Comparison of ENCODE assay signal across 24 cellular contexts in genomic region chr6:6224933-6225486, GRCh38.
DNase-seq lines count a peak whose midpoint lies in the region; ATAC-seq, FAIRE-seq and TF ChIP-seq lines count a peak whose summit lies in the region.
"Had no signal": no experiment of that assay in that cellular context is flagged by ENCODE, and none has a peak within 500 bp of the region (broad histone marks: within the 10 kb centered on the region; RNA-seq: fewer than 3 reads in every experiment).

No MANE protein-coding gene starts in this region.

- POLR2A ChIA-PET in HepG2 (lab: Yijun Ruan, JAX) = no interaction called here

- peak; percentile 80 for ATAC-seq in HepG2
- ATAC-seq in right lobe of liver = no peak
- no peak for ATAC-seq in HG02852 (IDR thresholded peaks at IDR 0.05; ENCODE audit: unreplicated experiment)
- ATAC-seq: activated CD4-positive, alpha-beta T cell treated with anti-CD3 and anti-CD28 coated beads for 36 hours; gastrocnemius medialis had no signal

- in situ Hi-C loops in HepG2 (cut with HindIII; ENCODE audit: extremely low pct_ligation_motif_present, low pct_unique_long_range_greater_than_20kb) (loop anchor here (5.0 kb wide), 1 partner anchor 322 kb away; no protein-coding TSS in a partner anchor), SK-MEL-5 (cut with HindIII; ENCODE audit: low pct_unique_long_range_greater_than_20kb, low sequenced_read_pairs) (no loop called here)

- H3K27me3 ChIP-seq in HepG2 (ENCODE audit: control insufficient read depth in 1 of 2, insufficient read depth in 2 of 2, low read length in 2 of 2) = 0 out of 5 replicates have a peak, but pooled peaks cover 0 to 4% of the 10 kb centered on the region in 2 experiments
- H3K27me3 ChIP-seq in right lobe of liver = no peaks in the 10 kb centered on the region
- H3K27me3 ChIP-seq in left ventricle myocardium inferior (ENCODE audit: low read depth) = peaks cover 18% of the 10 kb centered on the region
- peaks cover 0 to 2% (median 0%) of the 10 kb centered on the region in 4 donors for H3K27me3 ChIP-seq in esophagus squamous epithelium
- H3K27me3 ChIP-seq: esophagus muscularis mucosa, gastrocnemius medialis, vagina had no signal

- no peak overlapping the region for H3K4me2 ChIP-seq in HepG2 (ENCODE audit: low read depth, low read length)

- FAIRE-seq in HepG2 (lab: Jason Lieb, UNC) (peak; percentile 58), frontal cortex (lab: Jason Lieb, UNC) (no peak)

- CTCF ChIA-PET in HepG2 (lab: Yijun Ruan, JAX; ENCODE audit: low intra/inter-chr PET ratio, low total read pairs) = no interaction called here

- no peak overlapping the region for H3K9ac ChIP-seq in HepG2 (ENCODE audit: insufficient read depth, low read depth, low read length)

- no peaks in the 10 kb centered on the region for H3K36me3 ChIP-seq in HepG2 (replicated peaks in 1 of 2; ENCODE audit: control insufficient read depth in 1 of 2, insufficient read depth in 2 of 2, low read length in 2 of 2)
- no peaks in the 10 kb centered on the region for H3K36me3 ChIP-seq in right lobe of liver
- H3K36me3 ChIP-seq in left ventricle myocardium inferior = no peaks in the 10 kb centered on the region
- no peaks in the 10 kb centered on the region for H3K36me3 ChIP-seq in esophagus squamous epithelium
- H3K36me3 ChIP-seq: esophagus muscularis mucosa, gastrocnemius medialis, thoracic aorta, vagina had no signal

- peak; percentile 31 for DNase-seq in HepG2 (ENCODE audit: low spot score)
- no peak for DNase-seq in right lobe of liver
- DNase-seq in NCI-H2171 treated with DMSO at 0.1 percent for 48 hours (lab: John Stamatoyannopoulos, UW) = peak; percentile 24
- DNase-seq in SK-MEL-5 (ENCODE audit: low read depth, low spot score) = peak; percentile 71
- DNase-seq in left ventricle myocardium inferior = no peak
- DNase-seq in frontal cortex (ENCODE audit: low spot score in 2 of 2) = no peak
- no peak for DNase-seq in esophagus squamous epithelium (lab: John Stamatoyannopoulos, UW)
- DNase-seq: activated CD4-positive, alpha-beta T cell treated with anti-CD3 and anti-CD28 coated beads for 36 hours; activated gamma-delta T cell treated with Interleukin-2 at 50 U/mL for 16 hours; activated T-cell treated with anti-CD3 and anti-CD28 coated beads, Interleukin-2, amount 50 U/mL, for 1 hour; central memory CD4-positive, alpha-beta T cell; DMS79; endodermal cell; gastrocnemius medialis; HFFc6; NCI-H1092; NCI-H510A; nephron progenitor cell had no signal

- TF ChIP-seq CTCF in HepG2 (CRISPR knock-in tag; IDR thresholded peaks at IDR 0.05) = peak; percentile 65
- TF ChIP-seq CTCF in right lobe of liver (IDR thresholded peaks at IDR 0.05) = no peak
- no peak for TF ChIP-seq CTCF in left ventricle myocardium inferior (IDR thresholded peaks at IDR 0.05; ENCODE audit: borderline replicate concordance)
- TF ChIP-seq CTCF in esophagus squamous epithelium (IDR thresholded peaks at IDR 0.05) = no peak

- WGBS in HepG2 (ENCODE audit: low lambda C conversion rate) = 29% methylated on average over 6 of the region's 6 CpGs
- 78% methylated on average over 6 of the region's 6 CpGs for WGBS in right lobe of liver (ENCODE audit: insufficient coverage, low coverage, low lambda C conversion rate, missing lambda C conversion rate)
- 86 to 92% methylated on average over 6 of the region's 6 CpGs for WGBS in esophagus squamous epithelium, 2 donors

- H3K9me3 ChIP-seq in HepG2 (ENCODE audit: low read length) = no peaks in the 10 kb centered on the region
- no peaks in the 10 kb centered on the region for H3K9me3 ChIP-seq in right lobe of liver
- no peaks in the 10 kb centered on the region for H3K9me3 ChIP-seq in left ventricle myocardium inferior (replicated peaks)
- H3K9me3 ChIP-seq in esophagus squamous epithelium = no peaks in the 10 kb centered on the region
- H3K9me3 ChIP-seq: esophagus muscularis mucosa, gastrocnemius medialis, thoracic aorta, vagina had no signal

- no peak for TF ChIP-seq POLR2A in HepG2 (IDR thresholded peaks at IDR 0.05; ENCODE audit: insufficient read depth in 1 of 2, low read depth in 2 of 2, low read length in 2 of 2)
- no peak for TF ChIP-seq POLR2A in right lobe of liver (IDR thresholded peaks at IDR 0.05)
- TF ChIP-seq POLR2A in esophagus squamous epithelium (IDR thresholded peaks at IDR 0.05) = no peak

- TF ChIP-seq RAD21 in HepG2 (CRISPR knock-in tag; IDR thresholded peaks at IDR 0.05) = peak; percentile 38; the same call in 1 of the 2 replicates

- no peak overlapping the region for H2AFZ ChIP-seq in HepG2 (ENCODE audit: low read length)

- no peak for TF ChIP-seq EP300 in HepG2 (IDR thresholded peaks at IDR 0.05; ENCODE audit: low read depth in 2 of 2, low read length in 2 of 2)
- no peak for TF ChIP-seq EP300 in HepG2 (CRISPR knock-in tag; IDR thresholded peaks at IDR 0.05; ENCODE audit: borderline replicate concordance)

- H3K4me3 ChIP-seq in HepG2 (replicated peaks in 1 of 3; ENCODE audit: insufficient read depth in 1 of 3, low read depth in 2 of 3, low read length in 3 of 3) = no peak overlapping the region
- no peak overlapping the region for H3K4me3 ChIP-seq in right lobe of liver
- no peak overlapping the region for H3K4me3 ChIP-seq in left ventricle myocardium inferior
- no peak overlapping the region for H3K4me3 ChIP-seq in esophagus squamous epithelium
- H3K4me3 ChIP-seq: esophagus muscularis mucosa, gastrocnemius medialis, SK-N-MC, thoracic aorta, vagina had no signal

- H3K27ac ChIP-seq in HepG2 (ENCODE audit: extremely low read length, insufficient read depth, low read length) (no peak overlapping the region), right lobe of liver (no peak overlapping the region), left ventricle myocardium inferior (replicated peaks) (no peak overlapping the region), esophagus squamous epithelium (no peak overlapping the region)
- H3K27ac ChIP-seq: esophagus muscularis mucosa, gastrocnemius medialis, RWPE1, SK-N-MC, thoracic aorta, vagina had no signal

- H3K79me2 ChIP-seq in HepG2 (ENCODE audit: insufficient read depth, low read length) = no peaks in the 10 kb centered on the region

- H4K20me1 ChIP-seq in HepG2 (ENCODE audit: insufficient read depth, low read length) = no peaks in the 10 kb centered on the region

- H3K4me1 ChIP-seq in HepG2 (ENCODE audit: insufficient read depth, low read length) = peaks cover 3% of the 10 kb centered on the region
- H3K4me1 ChIP-seq in right lobe of liver = no peaks in the 10 kb centered on the region
- no peaks in the 10 kb centered on the region for H3K4me1 ChIP-seq in left ventricle myocardium inferior
- H3K4me1 ChIP-seq in esophagus squamous epithelium = peaks cover 0 to under 1% (median 0%) of the 10 kb centered on the region in 3 donors
- H3K4me1 ChIP-seq: esophagus muscularis mucosa, gastrocnemius medialis, vagina had no signal

- intact Hi-C loops in HepG2 (cut with micrococcal nuclease; ENCODE audit: unreplicated experiment) (loop anchor here (5.0 to 10.0 kb wide), 2 partner anchors 322 to 750 kb away; no protein-coding TSS in a partner anchor), right lobe of liver (cut with DNase I) (no loop called here), left ventricle myocardium inferior (cut with micrococcal nuclease) (no loop called here), esophagus squamous epithelium (cut with DNase I) (no loop called here)

- no TSS peak for BruUV-seq in HepG2 (replicated peaks; lab: Mats Ljungman, UMichigan)

TF ChIP-seq in HepG2, 621 proteins besides CTCF, POLR2A, EP300 and RAD21:
- no peak for TF ChIP-seq ZNF646 (CRISPR knock-in tag; IDR thresholded peaks at IDR 0.05)
- TF ChIP-seq STAG1 (CRISPR knock-in tag; IDR thresholded peaks at IDR 0.05) = peak; percentile 65
- TF ChIP-seq XRCC5 (optimal IDR thresholded peaks at IDR 0.05; ENCODE audit: low read length) = no peak
- TF ChIP-seq TBP (CRISPR knock-in tag; IDR thresholded peaks at IDR 0.05) = no peak

Comparison
In these comparisons a context has a peak if more than half of its experiments do, and no peak if none do; other contexts are left out.
1. DNase-seq: peak in HepG2 (single experiment), NCI-H2171 treated with DMSO at 0.1 percent for 48 hours (single experiment) and SK-MEL-5 (single experiment); none in right lobe of liver (0 of 3), left ventricle myocardium inferior (single experiment), frontal cortex (0 of 2) and esophagus squamous epithelium (single experiment).